ENCODE assay signal across 20 cellular contexts in genomic region chr9:91029621-91030361, GRCh38.
"Had no signal": no experiment of that assay in that cellular context is flagged by ENCODE, and none has a peak within 500 bp of the region (broad histone marks: within the 10 kb centered on the region; RNA-seq: fewer than 3 reads in every experiment).

No MANE protein-coding gene starts in this region.

- ATAC-seq: activated naive CD8-positive, alpha-beta T cell treated with anti-CD3 and anti-CD28 coated beads, Interleukin-2, amount 50 U/mL, for 24 hours; gastroesophageal sphincter; left colon; lower lobe of right lung; naive thymus-derived CD8-positive, alpha-beta T cell; upper lobe of right lung had no signal

- H3K36me3 ChIP-seq: gastroesophageal sphincter, lower lobe of right lung, spleen, thoracic aorta, upper lobe of right lung had no signal

- H3K9me3 ChIP-seq: gastroesophageal sphincter, lower lobe of right lung, thoracic aorta, upper lobe of right lung had no signal

- DNase-seq: activated CD4-positive, alpha-beta memory T cell treated with anti-CD3 and anti-CD28 coated beads for 36 hours; activated CD4-positive, alpha-beta T cell treated with anti-CD3 and anti-CD28 coated beads for 4 hours; activated CD4-positive, CD25-positive, alpha-beta regulatory T cell; activated effector memory CD4-positive, alpha-beta T cell treated with anti-CD3 and anti-CD28 coated beads, Interleukin-2, amount 50 U/mL, for 16 hours; activated naive CD4-positive, alpha-beta T cell treated with anti-CD3 and anti-CD28 coated beads, Interleukin-2, amount 10 ng/mL, durations not matched to agents 7 days and 5 days; activated naive CD8-positive, alpha-beta T cell treated with anti-CD3 and anti-CD28 coated beads, Interleukin-2, amount 50 U/mL, for 24 hours; activated T-cell treated with anti-CD3 and anti-CD28 coated beads for 4 hours; head of caudate nucleus; left colon; lower lobe of right lung; naive thymus-derived CD8-positive, alpha-beta T cell; retina; spleen; stimulated activated CD4-positive, alpha-beta T cell treated with anti-CD3 and anti-CD28 coated beads, Interleukin-4, amount 100 ng/mL, for 1 hour; stimulated activated naive CD4-positive, alpha-beta T cell treated with Interleukin-2 at 50 U/mL for 16 hours; T-helper 1 cell; upper lobe of right lung had no signal

- H3K36me3 Mint-ChIP-seq: activated CD4-positive, alpha-beta memory T cell treated with anti-CD3 and anti-CD28 coated beads for 36 hours; activated naive CD4-positive, alpha-beta T cell treated with anti-CD3 and anti-CD28 coated beads, Interleukin-2, amount 10 ng/mL, durations not matched to agents 7 days and 5 days; mesothelial cell of epicardium; naive thymus-derived CD8-positive, alpha-beta T cell had no signal

- H3K4me1 Mint-ChIP-seq: activated naive CD4-positive, alpha-beta T cell treated with anti-CD3 and anti-CD28 coated beads, Interleukin-2, amount 10 ng/mL, durations not matched to agents 7 days and 5 days; naive thymus-derived CD8-positive, alpha-beta T cell had no signal

- H3K27ac Mint-ChIP-seq: activated CD4-positive, alpha-beta memory T cell treated with anti-CD3 and anti-CD28 coated beads for 36 hours; activated naive CD4-positive, alpha-beta T cell treated with anti-CD3 and anti-CD28 coated beads, Interleukin-2, amount 10 ng/mL, durations not matched to agents 7 days and 5 days; activated naive CD8-positive, alpha-beta T cell treated with anti-CD3 and anti-CD28 coated beads, Interleukin-2, amount 50 U/mL, for 24 hours; mesothelial cell of epicardium; naive thymus-derived CD8-positive, alpha-beta T cell had no signal

- H3K27me3 ChIP-seq: upper lobe of right lung had no signal

- H3K4me1 ChIP-seq: gastroesophageal sphincter, lower lobe of right lung, spleen, upper lobe of right lung had no signal

- H3K9me3 Mint-ChIP-seq: activated CD4-positive, alpha-beta memory T cell treated with anti-CD3 and anti-CD28 coated beads for 36 hours; activated naive CD4-positive, alpha-beta T cell treated with anti-CD3 and anti-CD28 coated beads, Interleukin-2, amount 10 ng/mL, durations not matched to agents 7 days and 5 days; activated naive CD8-positive, alpha-beta T cell treated with anti-CD3 and anti-CD28 coated beads, Interleukin-2, amount 50 U/mL, for 24 hours; mesothelial cell of epicardium; naive thymus-derived CD8-positive, alpha-beta T cell had no signal

- H3K4me3 Mint-ChIP-seq: activated CD4-positive, alpha-beta memory T cell treated with anti-CD3 and anti-CD28 coated beads for 36 hours; activated naive CD4-positive, alpha-beta T cell treated with anti-CD3 and anti-CD28 coated beads, Interleukin-2, amount 10 ng/mL, durations not matched to agents 7 days and 5 days; activated naive CD8-positive, alpha-beta T cell treated with anti-CD3 and anti-CD28 coated beads, Interleukin-2, amount 50 U/mL, for 24 hours; mesothelial cell of epicardium; naive thymus-derived CD8-positive, alpha-beta T cell had no signal

- H3K4me3 ChIP-seq: gastroesophageal sphincter, lower lobe of right lung, spleen, thoracic aorta, upper lobe of right lung had no signal

- H3K27ac ChIP-seq: gastroesophageal sphincter, lower lobe of right lung, spleen, thoracic aorta, upper lobe of right lung had no signal
